36 cellular contexts compared by ENCODE assay signal in the genomic region with DNA sequence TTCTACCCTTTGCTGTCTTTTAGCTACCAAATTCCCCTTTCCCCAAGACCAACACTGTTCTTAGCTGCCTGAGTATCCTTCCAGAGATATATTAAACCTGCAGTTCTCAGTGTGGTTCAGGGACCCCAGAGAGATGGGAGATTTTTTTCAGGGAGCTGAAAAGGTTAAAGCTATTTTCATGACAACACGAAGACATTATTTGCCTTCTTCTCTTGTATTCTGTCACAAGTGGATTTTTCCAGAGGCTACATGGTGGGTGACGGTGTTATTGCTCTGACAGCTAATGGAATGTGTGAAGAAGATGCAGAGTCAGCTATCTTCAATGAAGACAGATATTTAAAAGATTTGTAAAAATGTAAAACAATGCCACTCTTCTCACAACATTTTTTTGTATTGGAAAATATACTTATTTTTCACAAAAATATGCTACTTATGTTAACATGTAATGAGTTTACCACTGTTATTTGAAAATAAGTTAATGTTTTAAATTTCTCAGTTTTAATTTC.
"Had no signal": no experiment of that assay in that cellular context is flagged by ENCODE, and none has a peak within 500 bp of the region (broad histone marks: within the 10 kb centered on the region; RNA-seq: fewer than 3 reads in every experiment).

No MANE protein-coding gene starts in this region.

- H3K27ac Mint-ChIP-seq: activated CD4-positive, alpha-beta memory T cell treated with anti-CD3 and anti-CD28 coated beads for 36 hours; activated CD4-positive, alpha-beta T cell treated with anti-CD3 and anti-CD28 coated beads for 36 hours; activated CD4-positive, alpha-beta T cell treated with anti-CD3 and anti-CD28 coated beads, Interleukin-2, amount 10 ng/mL, durations not matched to agents 24 days and 14 days; activated CD8-positive, alpha-beta memory T cell treated with anti-CD3 and anti-CD28 coated beads, Interleukin-2, amount 10 ng/mL, durations not matched to agents 7 days and 5 days; activated CD8-positive, alpha-beta T cell treated with anti-CD3 and anti-CD28 coated beads, Interleukin-2, amount 10 ng/mL, durations not matched to agents 7 days and 5 days; activated naive CD4-positive, alpha-beta T cell treated with anti-CD3 and anti-CD28 coated beads for 36 hours; activated naive CD4-positive, alpha-beta T cell treated with anti-CD3 and anti-CD28 coated beads, Interleukin-2, amount 50 U/mL, for 24 hours; activated naive CD8-positive, alpha-beta T cell treated with anti-CD3 and anti-CD28 coated beads for 36 hours; activated naive CD8-positive, alpha-beta T cell treated with anti-CD3 and anti-CD28 coated beads, Interleukin-2, amount 50 U/mL, for 24 hours; activated T-helper 1 cell treated with anti-CD3 and anti-CD28 coated beads, Interleukin-12 subunit alpha, Interleukin-12 subunit beta, Interleukin-2, Interleukin-4 antibody, amounts not matched to agents 30 ng/mL and 10 ng/mL and 1 ng/mL, durations not matched to agents 14 hours and 24 hours and 36 hours; activated T-helper 2 cell treated with anti-CD3 and anti-CD28 coated beads, Interferon-gamma antibody, Interleukin-2, Interleukin-4, amounts not matched to agents 10 μg/mL and 5 μg/mL and 100 μg/mL, durations not matched to agents 14 hours and 24 hours and 36 hours; effector memory CD8-positive, alpha-beta T cell; T-helper 17 cell; T-helper 2 cell treated with Interferon-gamma antibody and Interleukin-4, amounts not matched to agents 5 μg/mL and 100 μg/mL, for 36 hours had no signal

- H3K27me3 ChIP-seq: adrenal gland, body of pancreas, esophagus squamous epithelium, gastroesophageal sphincter had no signal

- H3K4me1 ChIP-seq: adrenal gland, body of pancreas, gastroesophageal sphincter had no signal

- DNase-seq: activated CD4-positive, alpha-beta memory T cell treated with anti-CD3 and anti-CD28 coated beads for 36 hours; activated CD4-positive, alpha-beta T cell treated with anti-CD3 and anti-CD28 coated beads for 36 hours; activated CD4-positive, alpha-beta T cell treated with anti-CD3 and anti-CD28 coated beads, Interleukin-2, amount 10 ng/mL, durations not matched to agents 24 days and 14 days; activated CD4-positive, CD25-positive, alpha-beta regulatory T cell; activated CD4-positive, CD25-positive, alpha-beta regulatory T cell treated with anti-CD3 and anti-CD28 coated beads, Interleukin-2, amount 50 U/mL, for 72 hours; activated CD8-positive, alpha-beta memory T cell treated with anti-CD3 and anti-CD28 coated beads, Interleukin-2, amount 10 ng/mL, durations not matched to agents 7 days and 5 days; activated CD8-positive, alpha-beta memory T cell treated with anti-CD3 and anti-CD28 coated beads, Interleukin-2, amount 50 U/mL, for 4 hours; activated CD8-positive, alpha-beta T cell treated with anti-CD3 and anti-CD28 coated beads, Interleukin-2, amount 10 ng/mL, durations not matched to agents 7 days and 5 days; activated effector memory CD4-positive, alpha-beta T cell treated with anti-CD3 and anti-CD28 coated beads, Interleukin-2, amount 50 U/mL, for 16 hours; activated naive CD4-positive, alpha-beta T cell treated with anti-CD3 and anti-CD28 coated beads for 36 hours; activated naive CD8-positive, alpha-beta T cell treated with anti-CD3 and anti-CD28 coated beads for 36 hours; activated naive CD8-positive, alpha-beta T cell treated with anti-CD3 and anti-CD28 coated beads, Interleukin-2, amount 50 U/mL, for 24 hours; activated T-cell treated with anti-CD3 and anti-CD28 coated beads, Interleukin-2, amount 50 U/mL, for 1 hour; activated T-cell treated with anti-CD3 and anti-CD28 coated beads, Interleukin-2, amount 50 U/mL, for 48 hours; adrenal gland; amygdala; aorta; body of pancreas; caudate nucleus; cortex of kidney; dermis blood vessel endothelial cell; effector CD4-positive, alpha-beta T cell; effector memory CD8-positive, alpha-beta T cell; esophagus squamous epithelium; foreskin melanocyte; heart right ventricle; T-helper 17 cell; T1000 had no signal

- H3K27ac ChIP-seq: adrenal gland, body of pancreas, epithelial cell of prostate, esophagus squamous epithelium, gastroesophageal sphincter, heart right ventricle had no signal

- H3K4me3 ChIP-seq: adrenal gland, body of pancreas, esophagus squamous epithelium, gastroesophageal sphincter, heart right ventricle had no signal

- H3K9me3 Mint-ChIP-seq: activated CD4-positive, alpha-beta memory T cell treated with anti-CD3 and anti-CD28 coated beads for 36 hours; activated CD4-positive, alpha-beta T cell treated with anti-CD3 and anti-CD28 coated beads, Interleukin-2, amount 10 ng/mL, durations not matched to agents 24 days and 14 days; activated naive CD4-positive, alpha-beta T cell treated with anti-CD3 and anti-CD28 coated beads for 36 hours; activated naive CD4-positive, alpha-beta T cell treated with anti-CD3 and anti-CD28 coated beads, Interleukin-2, amount 50 U/mL, for 24 hours; activated naive CD8-positive, alpha-beta T cell treated with anti-CD3 and anti-CD28 coated beads for 36 hours; activated naive CD8-positive, alpha-beta T cell treated with anti-CD3 and anti-CD28 coated beads, Interleukin-2, amount 50 U/mL, for 24 hours; activated T-helper 1 cell treated with anti-CD3 and anti-CD28 coated beads, Interleukin-12 subunit alpha, Interleukin-12 subunit beta, Interleukin-2, Interleukin-4 antibody, amounts not matched to agents 30 ng/mL and 10 ng/mL and 1 ng/mL, durations not matched to agents 14 hours and 24 hours and 36 hours; activated T-helper 2 cell treated with anti-CD3 and anti-CD28 coated beads, Interferon-gamma antibody, Interleukin-2, Interleukin-4, amounts not matched to agents 10 μg/mL and 5 μg/mL and 100 μg/mL, durations not matched to agents 14 hours and 24 hours and 36 hours; effector memory CD8-positive, alpha-beta T cell; T-helper 2 cell treated with Interferon-gamma antibody and Interleukin-4, amounts not matched to agents 5 μg/mL and 100 μg/mL, for 36 hours had no signal

- H3K4me3 Mint-ChIP-seq: activated CD4-positive, alpha-beta memory T cell treated with anti-CD3 and anti-CD28 coated beads for 36 hours; activated CD4-positive, alpha-beta T cell treated with anti-CD3 and anti-CD28 coated beads for 36 hours; activated CD4-positive, alpha-beta T cell treated with anti-CD3 and anti-CD28 coated beads, Interleukin-2, amount 10 ng/mL, durations not matched to agents 24 days and 14 days; activated CD8-positive, alpha-beta memory T cell treated with anti-CD3 and anti-CD28 coated beads, Interleukin-2, amount 10 ng/mL, durations not matched to agents 7 days and 5 days; activated CD8-positive, alpha-beta T cell treated with anti-CD3 and anti-CD28 coated beads, Interleukin-2, amount 10 ng/mL, durations not matched to agents 7 days and 5 days; activated naive CD4-positive, alpha-beta T cell treated with anti-CD3 and anti-CD28 coated beads for 36 hours; activated naive CD4-positive, alpha-beta T cell treated with anti-CD3 and anti-CD28 coated beads, Interleukin-2, amount 50 U/mL, for 24 hours; activated naive CD8-positive, alpha-beta T cell treated with anti-CD3 and anti-CD28 coated beads for 36 hours; activated naive CD8-positive, alpha-beta T cell treated with anti-CD3 and anti-CD28 coated beads, Interleukin-2, amount 50 U/mL, for 24 hours; activated T-helper 1 cell treated with anti-CD3 and anti-CD28 coated beads, Interleukin-12 subunit alpha, Interleukin-12 subunit beta, Interleukin-2, Interleukin-4 antibody, amounts not matched to agents 30 ng/mL and 10 ng/mL and 1 ng/mL, durations not matched to agents 14 hours and 24 hours and 36 hours; effector memory CD8-positive, alpha-beta T cell; T-helper 17 cell; T-helper 2 cell treated with Interferon-gamma antibody and Interleukin-4, amounts not matched to agents 5 μg/mL and 100 μg/mL, for 36 hours had no signal

- H3K9me3 ChIP-seq: adrenal gland, body of pancreas, esophagus squamous epithelium, gastroesophageal sphincter, heart right ventricle had no signal

- H3K4me1 Mint-ChIP-seq: activated CD4-positive, alpha-beta T cell treated with anti-CD3 and anti-CD28 coated beads for 36 hours; activated CD4-positive, alpha-beta T cell treated with anti-CD3 and anti-CD28 coated beads, Interleukin-2, amount 10 ng/mL, durations not matched to agents 24 days and 14 days; activated CD8-positive, alpha-beta memory T cell treated with anti-CD3 and anti-CD28 coated beads, Interleukin-2, amount 10 ng/mL, durations not matched to agents 7 days and 5 days; activated naive CD4-positive, alpha-beta T cell treated with anti-CD3 and anti-CD28 coated beads, Interleukin-2, amount 50 U/mL, for 24 hours; activated naive CD8-positive, alpha-beta T cell treated with anti-CD3 and anti-CD28 coated beads for 36 hours; activated naive CD8-positive, alpha-beta T cell treated with anti-CD3 and anti-CD28 coated beads, Interleukin-2, amount 50 U/mL, for 24 hours had no signal

- H3K27me3 Mint-ChIP-seq: activated CD4-positive, alpha-beta memory T cell treated with anti-CD3 and anti-CD28 coated beads for 36 hours; activated CD4-positive, alpha-beta T cell treated with anti-CD3 and anti-CD28 coated beads for 36 hours; activated CD4-positive, alpha-beta T cell treated with anti-CD3 and anti-CD28 coated beads, Interleukin-2, amount 10 ng/mL, durations not matched to agents 24 days and 14 days; activated CD8-positive, alpha-beta memory T cell treated with anti-CD3 and anti-CD28 coated beads, Interleukin-2, amount 10 ng/mL, durations not matched to agents 7 days and 5 days; activated naive CD4-positive, alpha-beta T cell treated with anti-CD3 and anti-CD28 coated beads, Interleukin-2, amount 50 U/mL, for 24 hours; activated naive CD8-positive, alpha-beta T cell treated with anti-CD3 and anti-CD28 coated beads for 36 hours; effector memory CD8-positive, alpha-beta T cell; T-helper 17 cell had no signal

- ATAC-seq: activated CD4-positive, alpha-beta T cell treated with anti-CD3 and anti-CD28 coated beads for 36 hours; activated CD8-positive, alpha-beta memory T cell treated with anti-CD3 and anti-CD28 coated beads, Interleukin-2, amount 10 ng/mL, durations not matched to agents 7 days and 5 days; activated CD8-positive, alpha-beta T cell treated with anti-CD3 and anti-CD28 coated beads, Interleukin-2, amount 10 ng/mL, durations not matched to agents 7 days and 5 days; activated naive CD8-positive, alpha-beta T cell treated with anti-CD3 and anti-CD28 coated beads, Interleukin-2, amount 50 U/mL, for 24 hours; body of pancreas; effector memory CD8-positive, alpha-beta T cell; gastroesophageal sphincter; heart right ventricle; T-helper 17 cell had no signal

- H3K36me3 ChIP-seq: adrenal gland had no signal

- FAIRE-seq: colon, endothelial cell of umbilical vein had no signal
